2 cellular contexts compared by ENCODE assay signal in the genomic region with DNA sequence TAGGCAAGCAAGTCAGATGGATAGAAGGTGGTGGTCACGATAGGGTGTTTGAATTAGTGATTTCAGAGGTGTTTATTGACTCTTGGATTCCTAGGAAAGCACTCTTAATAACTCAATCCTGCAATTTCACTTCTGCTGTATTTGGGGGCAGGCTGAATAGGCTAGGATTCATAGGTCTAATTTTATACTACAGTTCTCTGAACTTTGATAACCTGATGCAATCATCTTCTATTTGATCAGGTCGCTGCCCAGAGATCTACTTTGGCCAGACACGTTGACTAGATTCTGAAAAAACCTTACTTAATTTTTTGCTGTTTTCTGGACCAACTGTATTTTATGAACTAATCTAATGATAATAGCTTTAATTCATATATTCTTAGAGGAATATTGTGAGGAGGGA.
TF ChIP-seq lines count a peak whose summit lies in the region.

No MANE protein-coding gene starts in this region.

TF ChIP-seq in liver, 16 proteins besides CTCF, POLR2A, EP300 and RAD21:
- TF ChIP-seq JUND (IDR thresholded peaks at IDR 0.05) (no peak), REST (IDR thresholded peaks at IDR 0.05) (no peak), HNF4A (conservative IDR thresholded peaks at IDR 0.05) (peak; percentile 78 to 80), GABPA (IDR thresholded peaks at IDR 0.05 in 1 of 2, conservative IDR thresholded peaks at IDR 0.05 in 1 of 2) (no peak), SP1 (IDR thresholded peaks at IDR 0.05) (peak; percentile 45), NR2F2 (IDR thresholded peaks at IDR 0.05) (no peak), FOXA1 (IDR thresholded peaks at IDR 0.05) (no peak), RXRA (IDR thresholded peaks at IDR 0.05) (peak; percentile 49 to 53)

TF ChIP-seq in HepG2, 621 proteins besides CTCF, POLR2A, EP300 and RAD21:
- no peak for TF ChIP-seq ZNF672 (CRISPR knock-in tag; IDR thresholded peaks at IDR 0.05)
- TF ChIP-seq, protein P1, sequence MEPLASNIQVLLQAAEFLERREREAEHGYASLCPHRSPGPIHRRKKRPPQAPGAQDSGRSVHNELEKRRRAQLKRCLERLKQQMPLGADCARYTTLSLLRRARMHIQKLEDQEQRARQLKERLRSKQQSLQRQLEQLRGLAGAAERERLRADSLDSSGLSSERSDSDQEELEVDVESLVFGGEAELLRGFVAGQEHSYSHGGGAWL (CRISPR knock-in tag; IDR thresholded peaks at IDR 0.05): no peak
- TF ChIP-seq GATA4 (IDR thresholded peaks at IDR 0.05; ENCODE audit: borderline replicate concordance, low read depth): no peak
- no peak for TF ChIP-seq SALL2 (CRISPR knock-in tag; IDR thresholded peaks at IDR 0.05)
- TF ChIP-seq CCAR2 (optimal IDR thresholded peaks at IDR 0.05; ENCODE audit: low read depth, low read length): no peak
- TF ChIP-seq ZBTB8A (CRISPR knock-in tag; IDR thresholded peaks at IDR 0.05; ENCODE audit: borderline replicate concordance, low read depth): no peak
